In genomic region chr6:37496951-37497885, GRCh38 we compare ENCODE assay signal across 13 cellular contexts. TPM values are rescaled to one million over a fixed set of nuclear protein-coding genes. Genes with fewer than 3 reads are reported as not detected.
DNase-seq lines count a peak whose midpoint lies in the region; ATAC-seq and TF ChIP-seq lines count a peak whose summit lies in the region.
"Had no signal": no experiment of that assay in that cellular context is flagged by ENCODE, and none has a peak within 500 bp of the region (broad histone marks: within the 10 kb centered on the region; RNA-seq: fewer than 3 reads in every experiment).

No MANE protein-coding gene starts in this region.

- ATAC-seq in CD4-positive, CD25-positive, alpha-beta regulatory T cell (ENCODE audit: low read depth in 2 of 2), result no peak
- ATAC-seq in T-cell (replicated peaks in 1 of 4) (no peak), HG03378 (IDR thresholded peaks at IDR 0.05; ENCODE audit: unreplicated experiment) (no peak)

- POLR2A ChIA-PET in T-cell (lab: Charles Lee), result interaction anchor here in 1 of 2 donors (0.6 kb wide), 2 partner anchors 18 to 19 kb away, joined by 3 read pairs; no protein-coding TSS in a partner anchor

- peaks cover 0 to 3% (median 0%) of the 10 kb centered on the region in 7 donors for H3K9me3 Mint-ChIP-seq in CD4-positive, CD25-positive, alpha-beta regulatory T cell
- H3K9me3 Mint-ChIP-seq in T-cell, result no peaks in the 10 kb centered on the region

- H3K27ac ChIP-seq in CD4-positive, CD25-positive, alpha-beta regulatory T cell (ENCODE audit: insufficient read depth, low read length, poor library complexity, severe bottlenecking), result peak overlapping the region; percentile 38
- H3K27ac ChIP-seq: RWPE1, thoracic aorta had no signal

- no peak for TF ChIP-seq CTCF in GM12865 (IDR thresholded peaks at IDR 0.05; ENCODE audit: insufficient read depth, low read depth, low read length, missing control alignments)

- CTCF ChIA-PET in T-cell (lab: Charles Lee), result no interaction called here

- peaks cover 85% of the 10 kb centered on the region for H3K4me1 ChIP-seq in CD4-positive, CD25-positive, alpha-beta regulatory T cell (ENCODE audit: control insufficient read depth, insufficient read depth, low read length, poor library complexity, severe bottlenecking)

- H3K27me3 Mint-ChIP-seq in CD4-positive, CD25-positive, alpha-beta regulatory T cell, result no peaks in the 10 kb centered on the region
- no peaks in the 10 kb centered on the region for H3K27me3 Mint-ChIP-seq in T-cell

- peak overlapping the region; percentile 64 for H3K4me3 ChIP-seq in CD4-positive, CD25-positive, alpha-beta regulatory T cell (ENCODE audit: low read depth, low read length)
- H3K4me3 ChIP-seq in GM12865 (ENCODE audit: low read depth, low read length), result peak overlapping the region; percentile 89
- H3K4me3 ChIP-seq: thoracic aorta had no signal

- peaks cover 28 to 97% (median 63%) of the 10 kb centered on the region in 4 donors for H3K4me1 Mint-ChIP-seq in CD4-positive, CD25-positive, alpha-beta regulatory T cell
- H3K4me1 Mint-ChIP-seq in T-cell, result peaks cover 48 to 85% (median 78%) of the 10 kb centered on the region in 3 donors

- no peaks in the 10 kb centered on the region for H3K36me3 ChIP-seq in CD4-positive, CD25-positive, alpha-beta regulatory T cell (ENCODE audit: control insufficient read depth, insufficient read depth, low read length)
- H3K36me3 ChIP-seq: thoracic aorta had no signal

- H3K27me3 ChIP-seq in CD4-positive, CD25-positive, alpha-beta regulatory T cell (ENCODE audit: control insufficient read depth, insufficient read depth, low read length), result no peaks in the 10 kb centered on the region

- peak overlapping the region; percentile 86 to 98 (median 90) for H3K27ac Mint-ChIP-seq in CD4-positive, CD25-positive, alpha-beta regulatory T cell
- H3K27ac Mint-ChIP-seq in T-cell, result peak overlapping the region in 1 of 2 donors; percentile 66

- peaks cover 13% of the 10 kb centered on the region for H3K36me3 Mint-ChIP-seq in CD4-positive, CD25-positive, alpha-beta regulatory T cell
- no peaks in the 10 kb centered on the region for H3K36me3 Mint-ChIP-seq in T-cell

- DNase-seq in CD4-positive, CD25-positive, alpha-beta regulatory T cell, result no peak
- DNase-seq in GM12865 (ENCODE audit: low read depth), result no peak
- DNase-seq in T-cell, result no peak
- peak; percentile 38 for DNase-seq in germinal center (ENCODE audit: low spot score)
- DNase-seq in NCI-H1436 (lab: John Stamatoyannopoulos, UW), result no peak
- DNase-seq in activated CD4-positive, CD25-positive, alpha-beta regulatory T cell (lab: John Stamatoyannopoulos, UW), result no peak
- DNase-seq in SHP77 treated with DMSO at 0.1 percent for 48 hours (lab: John Stamatoyannopoulos, UW), result no peak
- DNase-seq: activated CD4-positive, alpha-beta T cell treated with anti-CD3 and anti-CD28 coated beads, Interleukin-2, amount 50 U/mL, for 4 hours; DMS79 treated with DMSO at 0.1 percent for 48 hours; NCI-H1694 had no signal

- peak overlapping the region; percentile 92 to 100 (median 98) for H3K4me3 Mint-ChIP-seq in CD4-positive, CD25-positive, alpha-beta regulatory T cell
- peak overlapping the region in 2 of 3 donors; percentile 32 to 41 for H3K4me3 Mint-ChIP-seq in T-cell

- H3K9me3 ChIP-seq in CD4-positive, CD25-positive, alpha-beta regulatory T cell (ENCODE audit: control insufficient read depth in 2 of 2, low read length in 2 of 2), result no peaks in the 10 kb centered on the region
- H3K9me3 ChIP-seq: thoracic aorta had no signal

RNA-seq across cellular contexts. Expression of gene CCDC167, which starts 2.5 kb away (rescaled TPM):
- 43.6 TPM for total RNA-seq in CD4-positive, CD25-positive, alpha-beta regulatory T cell
- polyA plus RNA-seq in CD4-positive, CD25-positive, alpha-beta regulatory T cell, result 100 to 1,000 TPM; 172 to 274 (median 229) TPM
- total RNA-seq in T-cell, result 10 to 100 TPM; 14.3 to 25.2 (median 17.8) TPM
